In the genomic region with DNA sequence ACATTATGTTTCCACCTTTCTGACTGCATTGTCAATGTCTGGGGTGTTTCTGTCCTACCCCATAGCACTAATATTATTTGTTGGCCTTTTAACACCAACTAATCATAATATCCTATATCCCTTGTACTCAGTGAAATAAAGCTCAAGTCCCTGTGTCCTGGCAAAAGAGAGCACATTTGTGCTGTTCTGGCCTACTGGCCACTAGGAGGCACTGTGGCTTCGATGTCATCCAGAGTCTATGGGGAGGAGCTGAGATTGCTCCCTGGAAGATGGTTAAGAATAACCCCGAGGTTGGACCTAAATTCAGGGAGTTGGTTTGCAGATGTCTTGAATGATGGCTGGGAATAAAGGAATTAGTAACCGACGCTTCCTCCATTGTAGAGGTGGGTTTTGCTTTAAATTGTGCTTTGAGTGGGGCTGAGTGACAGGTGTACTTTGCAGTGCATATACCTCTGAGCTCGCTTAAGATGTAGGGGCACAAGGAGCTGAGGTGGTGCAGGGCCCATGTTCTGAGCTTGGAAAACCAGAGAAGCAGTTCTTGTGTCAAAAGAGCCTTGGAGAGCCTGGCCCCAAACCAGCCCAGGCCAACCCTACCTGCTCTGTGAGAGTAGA, we compare ENCODE assay signal across 8 cellular contexts.
DNase-seq lines count a peak whose midpoint lies in the region; TF ChIP-seq lines count a peak whose summit lies in the region.

No MANE protein-coding gene starts in this region.

- H3K27ac ChIP-seq in esophagus muscularis mucosa (replicated peaks in 1 of 4), result no peak overlapping the region

- DNase-seq in SIG-M5 treated with dmso at 0.1 percent for 504 hours (lab: John Stamatoyannopoulos, UW; ENCODE audit: unreplicated experiment), result peak; percentile 13
- DNase-seq in SIG-M5 (lab: John Stamatoyannopoulos, UW), result no peak
- DNase-seq in HAP-1 (ENCODE audit: low spot score in 2 of 2), result peak; percentile 21 to 66
- DNase-seq in MG63, result peak; percentile 17
- DNase-seq in activated CD4-positive, alpha-beta T cell treated with anti-CD3 and anti-CD28 coated beads, Interleukin-2, amount 50 U/mL, for 48 hours, result peak; percentile 50 to 65
- no peak for DNase-seq in esophagus muscularis mucosa (ENCODE audit: extremely low spot score)
- DNase-seq in progenitor cell of endocrine pancreas (ENCODE audit: low spot score, unreplicated experiment), result no peak
- no peak for DNase-seq in NCI-H187 treated with DMSO at 0.1 percent for 48 hours (lab: John Stamatoyannopoulos, UW)

- TF ChIP-seq POLR2A in esophagus muscularis mucosa (IDR thresholded peaks at IDR 0.05; ENCODE audit: low read depth), result no peak

- intact Hi-C loops in esophagus muscularis mucosa (cut with DNase I), result no loop called here

- H3K9me3 ChIP-seq in HAP-1, result no peaks in the 10 kb centered on the region
- no peaks in the 10 kb centered on the region for H3K9me3 ChIP-seq in MG63
- H3K9me3 ChIP-seq in esophagus muscularis mucosa, result no peaks in the 10 kb centered on the region

- H3K27me3 Mint-ChIP-seq in progenitor cell of endocrine pancreas, result peaks cover 20% of the 10 kb centered on the region

- H3K4me3 ChIP-seq in HAP-1 (no peak overlapping the region), MG63 (no peak overlapping the region), esophagus muscularis mucosa (no peak overlapping the region)

- in situ Hi-C loops in HAP-1 (cut with MboI; ENCODE audit: low sequenced_read_pairs), result no loop called here

- 48% methylated on average over 5 of the region's 5 CpGs for WGBS in esophagus muscularis mucosa

- H3K36me3 Mint-ChIP-seq in progenitor cell of endocrine pancreas (ENCODE audit: insufficient read depth), result no peaks in the 10 kb centered on the region

- H3K4me1 Mint-ChIP-seq in progenitor cell of endocrine pancreas (ENCODE audit: low read depth), result peaks cover 5% of the 10 kb centered on the region

- H3K4me3 Mint-ChIP-seq in progenitor cell of endocrine pancreas (ENCODE audit: low read depth), result no peak overlapping the region

- H3K27me3 ChIP-seq in HAP-1 (ENCODE audit: low read depth) (no peaks in the 10 kb centered on the region; the same call in 1 of the 2 replicates), MG63 (no peaks in the 10 kb centered on the region), esophagus muscularis mucosa (peaks cover 0 to 4% (median 0%) of the 10 kb centered on the region in 4 donors)

- H3K4me1 ChIP-seq in HAP-1 (no peaks in the 10 kb centered on the region), esophagus muscularis mucosa (peaks cover 0 to 7% (median 0%) of the 10 kb centered on the region in 4 donors)

- TF ChIP-seq CTCF in esophagus muscularis mucosa (IDR thresholded peaks at IDR 0.05) (peak in 2 of 3 experiments; percentile 9 to 32), progenitor cell of endocrine pancreas (IDR thresholded peaks at IDR 0.05; ENCODE audit: unreplicated experiment) (peak; percentile 64)

- no peaks in the 10 kb centered on the region for H3K36me3 ChIP-seq in HAP-1 (replicated peaks)
- no peaks in the 10 kb centered on the region for H3K36me3 ChIP-seq in MG63
- H3K36me3 ChIP-seq in esophagus muscularis mucosa, result no peaks in the 10 kb centered on the region

- H3K27ac Mint-ChIP-seq in progenitor cell of endocrine pancreas, result no peak overlapping the region

- TF ChIP-seq EP300 in esophagus muscularis mucosa (IDR thresholded peaks at IDR 0.05), result no peak

- H3K9me3 Mint-ChIP-seq in progenitor cell of endocrine pancreas (ENCODE audit: low read depth), result peaks cover 3% of the 10 kb centered on the region

Comparison
In these comparisons a context has a peak if more than half of its experiments do, and no peak if none do; other contexts are left out.
1. DNase-seq: peak in SIG-M5 treated with dmso at 0.1 percent for 504 hours (single experiment), HAP-1 (2 of 2), MG63 (single experiment) and activated CD4-positive, alpha-beta T cell treated with anti-CD3 and anti-CD28 coated beads, Interleukin-2, amount 50 U/mL, for 48 hours (2 of 2); none in SIG-M5 (single experiment), esophagus muscularis mucosa (single experiment), progenitor cell of endocrine pancreas (single experiment) and NCI-H187 treated with DMSO at 0.1 percent for 48 hours (single experiment).